27 cellular contexts compared by ENCODE assay signal in the genomic region with DNA sequence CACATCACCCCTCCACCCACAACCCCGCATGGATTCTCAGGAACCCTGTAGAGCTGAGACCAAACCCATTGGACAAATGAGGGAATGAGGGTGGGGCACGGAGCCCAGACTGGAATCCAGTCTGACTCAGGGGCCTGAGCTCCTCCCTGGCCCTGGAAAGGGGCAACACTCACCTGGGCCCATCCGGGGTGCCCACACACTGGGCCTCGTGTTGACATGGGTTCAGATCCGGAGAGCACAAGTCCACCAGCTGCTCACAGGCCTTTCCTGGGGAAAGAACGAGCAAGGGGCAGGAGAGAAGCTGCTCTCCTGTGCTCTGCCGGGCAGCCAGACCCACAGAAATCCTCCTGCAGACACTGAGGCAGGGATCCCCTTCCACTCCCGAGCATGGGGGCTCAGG.
"Had no signal": no experiment of that assay in that cellular context is flagged by ENCODE, and none has a peak within 500 bp of the region (broad histone marks: within the 10 kb centered on the region; RNA-seq: fewer than 3 reads in every experiment).

No MANE protein-coding gene starts in this region.

- H3K27me3 Mint-ChIP-seq: activated T-cell treated with anti-CD3 and anti-CD28 coated beads, Interleukin-2, amount 50 U/mL, for 24 hours; T-helper 17 cell had no signal

- H3K27ac Mint-ChIP-seq: activated CD8-positive, alpha-beta T cell treated with anti-CD3 and anti-CD28 coated beads, Interleukin-2, amount 10 ng/mL, durations not matched to agents 7 days and 5 days; activated T-cell treated with anti-CD3 and anti-CD28 coated beads, Interleukin-2, amount 50 U/mL, for 24 hours; activated T-helper 1 cell treated with anti-CD3 and anti-CD28 coated beads, Interleukin-12 subunit alpha, Interleukin-12 subunit beta, Interleukin-2, Interleukin-4 antibody, amounts not matched to agents 30 ng/mL and 10 ng/mL and 1 ng/mL, durations not matched to agents 14 hours and 24 hours and 36 hours; T-helper 17 cell; WTC11 had no signal

- H3K4me3 ChIP-seq: adrenal gland, MG63 had no signal

- H3K4me1 Mint-ChIP-seq: WTC11 had no signal

- H3K27me3 ChIP-seq: adrenal gland, MG63 had no signal

- H3K36me3 ChIP-seq: adrenal gland, MG63 had no signal

- ATAC-seq: activated CD8-positive, alpha-beta T cell treated with anti-CD3 and anti-CD28 coated beads, Interleukin-2, amount 10 ng/mL, durations not matched to agents 7 days and 5 days; T-helper 17 cell; WTC11 had no signal

- H3K9me3 Mint-ChIP-seq: activated naive CD8-positive, alpha-beta T cell treated with anti-CD3 and anti-CD28 coated beads, Interleukin-2, amount 10 ng/mL, durations not matched to agents 7 days and 5 days; activated T-cell treated with anti-CD3 and anti-CD28 coated beads, Interleukin-2, amount 50 U/mL, for 24 hours; activated T-helper 1 cell treated with anti-CD3 and anti-CD28 coated beads, Interleukin-12 subunit alpha, Interleukin-12 subunit beta, Interleukin-2, Interleukin-4 antibody, amounts not matched to agents 30 ng/mL and 10 ng/mL and 1 ng/mL, durations not matched to agents 14 hours and 24 hours and 36 hours had no signal

- H3K4me1 ChIP-seq: adrenal gland had no signal

- H3K27ac ChIP-seq: adrenal gland, KMS-11 had no signal

- H3K36me3 Mint-ChIP-seq: WTC11 had no signal

- H3K9me3 ChIP-seq: adrenal gland, MG63 had no signal

- H3K4me2 ChIP-seq: KMS-11 had no signal

- DNase-seq: activated CD4-positive, alpha-beta T cell treated with anti-CD3 and anti-CD28 coated beads for 48 hours; activated CD4-positive, alpha-beta T cell treated with anti-CD3 and anti-CD28 coated beads, Interleukin-2, amount 50 U/mL, for 4 hours; activated CD4-positive, CD25-positive, alpha-beta regulatory T cell treated with anti-CD3 and anti-CD28 coated beads, Interleukin-2, amount 50 U/mL, for 72 hours; activated CD8-positive, alpha-beta memory T cell treated with anti-CD3 and anti-CD28 coated beads, Interleukin-2, amount 50 U/mL, for 48 hours; activated CD8-positive, alpha-beta T cell treated with anti-CD3 and anti-CD28 coated beads, Interleukin-2, amount 10 ng/mL, durations not matched to agents 7 days and 5 days; activated gamma-delta T cell; activated naive CD4-positive, alpha-beta T cell treated with anti-CD3 and anti-CD28 coated beads, Interleukin-2, amount 50 U/mL, for 16 hours; activated T-cell treated with anti-CD3 and anti-CD28 coated beads, Interleukin-2, amount 50 U/mL, for 24 hours; adrenal gland; anterior cingulate cortex; MG63; MV-4-11; NCI-H1092 treated with DMSO at 0.1 percent for 48 hours; NCI-H1417 treated with DMSO at 0.1 percent for 48 hours; NCI-H1694; NCI-H2029; NCI-H345; NCI-H510A; NCI-H526 treated with DMSO at 0.1 percent for 48 hours; NCI-H82; SIG-M5; T-helper 17 cell; T-helper 9 cell had no signal

- H3K4me3 Mint-ChIP-seq: activated CD8-positive, alpha-beta T cell treated with anti-CD3 and anti-CD28 coated beads, Interleukin-2, amount 10 ng/mL, durations not matched to agents 7 days and 5 days; activated naive CD8-positive, alpha-beta T cell treated with anti-CD3 and anti-CD28 coated beads, Interleukin-2, amount 10 ng/mL, durations not matched to agents 7 days and 5 days; activated T-cell treated with anti-CD3 and anti-CD28 coated beads, Interleukin-2, amount 50 U/mL, for 24 hours; activated T-helper 1 cell treated with anti-CD3 and anti-CD28 coated beads, Interleukin-12 subunit alpha, Interleukin-12 subunit beta, Interleukin-2, Interleukin-4 antibody, amounts not matched to agents 30 ng/mL and 10 ng/mL and 1 ng/mL, durations not matched to agents 14 hours and 24 hours and 36 hours; T-helper 17 cell; WTC11 had no signal
